ENCODE assay signal across 11 cellular contexts in genomic region chr4:168803727-168804126, GRCh38.
DNase-seq lines count a peak whose midpoint lies in the region; ATAC-seq and TF ChIP-seq lines count a peak whose summit lies in the region.
"Had no signal": no experiment of that assay in that cellular context is flagged by ENCODE, and none has a peak within 500 bp of the region (broad histone marks: within the 10 kb centered on the region; RNA-seq: fewer than 3 reads in every experiment).

No MANE protein-coding gene starts in this region.

- H3K27ac ChIP-seq in mesendoderm (ENCODE audit: low read depth, low read length), result peak overlapping the region; percentile 9
- H3K27ac ChIP-seq: gastrocnemius medialis had no signal

- CTCF ChIA-PET in activated CD8-positive, alpha-beta memory T cell treated with anti-CD3 and anti-CD28 coated beads, Interleukin-2, amount 10 ng/mL, durations not matched to agents 7 days and 5 days (lab: Charles Lee), result no interaction called here

- H3K4ac ChIP-seq in mesendoderm (ENCODE audit: low read depth, low read length), result no peak overlapping the region

- no peak for TF ChIP-seq CTCF in epithelial cell of esophagus (IDR thresholded peaks at IDR 0.05; ENCODE audit: insufficient read depth, low read depth, low read length, missing control alignments)

- H3K23ac ChIP-seq in mesendoderm (ENCODE audit: low read length), result no peak overlapping the region

- no peaks in the 10 kb centered on the region for H3K36me3 Mint-ChIP-seq in activated CD8-positive, alpha-beta memory T cell treated with anti-CD3 and anti-CD28 coated beads, Interleukin-2, amount 10 ng/mL, durations not matched to agents 7 days and 5 days

- H3K79me1 ChIP-seq in mesendoderm (ENCODE audit: low read length), result no peaks in the 10 kb centered on the region

- H3K4me1 ChIP-seq in mesendoderm (ENCODE audit: control insufficient read depth, low read depth, low read length), result no peaks in the 10 kb centered on the region
- H3K4me1 ChIP-seq: gastrocnemius medialis had no signal

- H3K4me3 Mint-ChIP-seq in activated CD8-positive, alpha-beta memory T cell treated with anti-CD3 and anti-CD28 coated beads, Interleukin-2, amount 10 ng/mL, durations not matched to agents 7 days and 5 days, result no peak overlapping the region

- no peak overlapping the region for H3K9ac ChIP-seq in mesendoderm (ENCODE audit: low read length)

- H4K5ac ChIP-seq in mesendoderm (ENCODE audit: low read length), result no peak overlapping the region

- intact Hi-C loops in Right ventricle myocardium inferior (cut with DNase I) (no loop called here), cardiac septum (cut with DNase I) (no loop called here)

- no peak for DNase-seq in Right ventricle myocardium inferior (ENCODE audit: missing footprints)
- DNase-seq in cardiac septum (ENCODE audit: low spot score), result no peak
- peak; percentile 98 for DNase-seq in epithelial cell of esophagus (ENCODE audit: low read depth)
- peak; percentile 95 for DNase-seq in mesendoderm
- DNase-seq in activated CD8-positive, alpha-beta memory T cell treated with anti-CD3 and anti-CD28 coated beads, Interleukin-2, amount 10 ng/mL, durations not matched to agents 7 days and 5 days, result no peak
- DNase-seq in 8988T, result no peak
- DNase-seq: gastrocnemius medialis; NCI-H748 treated with DMSO at 0.1 percent for 48 hours; stimulated activated naive CD8-positive, alpha-beta T cell treated with anti-CD3 and anti-CD28 coated beads, Interleukin-15, Interleukin-2, amounts not matched to agents 100 U/mL and 50 U/mL, for 24 hours had no signal

- no peak overlapping the region for H3K4me2 ChIP-seq in mesendoderm (ENCODE audit: low read length)

- H2BK15ac ChIP-seq in mesendoderm (replicated peaks; ENCODE audit: low read depth), result no peak overlapping the region

- no peak overlapping the region for H2BK5ac ChIP-seq in mesendoderm (ENCODE audit: low read length)

- no peaks in the 10 kb centered on the region for H3K79me2 ChIP-seq in mesendoderm (ENCODE audit: control insufficient read depth, insufficient read depth, low read length)

- no CpG with 5 or more reads among the region's 4 CpGs for WGBS in mesendoderm (ENCODE audit: extremely low coverage, insufficient coverage, low lambda C conversion rate)

- H3K18ac ChIP-seq in mesendoderm (ENCODE audit: low read length), result no peak overlapping the region

- no peaks in the 10 kb centered on the region for H3K27me3 ChIP-seq in mesendoderm (ENCODE audit: insufficient read depth, low read length, poor library complexity)
- H3K27me3 ChIP-seq: gastrocnemius medialis had no signal

- no peaks in the 10 kb centered on the region for H3K36me3 ChIP-seq in mesendoderm (ENCODE audit: control insufficient read depth, insufficient read depth, low read length)
- H3K36me3 ChIP-seq: gastrocnemius medialis had no signal

- H3K27ac Mint-ChIP-seq in activated CD8-positive, alpha-beta memory T cell treated with anti-CD3 and anti-CD28 coated beads, Interleukin-2, amount 10 ng/mL, durations not matched to agents 7 days and 5 days, result no peak overlapping the region

- no peaks in the 10 kb centered on the region for H3K9me3 Mint-ChIP-seq in activated CD8-positive, alpha-beta memory T cell treated with anti-CD3 and anti-CD28 coated beads, Interleukin-2, amount 10 ng/mL, durations not matched to agents 7 days and 5 days (ENCODE audit: low read depth)

- no peak overlapping the region for H4K8ac ChIP-seq in mesendoderm (ENCODE audit: low read depth, low read length)

- H2AK5ac ChIP-seq in mesendoderm (ENCODE audit: low read length), result no peak overlapping the region

- H3K27me3 Mint-ChIP-seq in activated CD8-positive, alpha-beta memory T cell treated with anti-CD3 and anti-CD28 coated beads, Interleukin-2, amount 10 ng/mL, durations not matched to agents 7 days and 5 days, result peaks cover 7% of the 10 kb centered on the region

- no peak overlapping the region for H2BK120ac ChIP-seq in mesendoderm (ENCODE audit: low read depth, low read length)

- peak overlapping the region; percentile 9 for H3K56ac ChIP-seq in mesendoderm (ENCODE audit: low read length)

- no peaks in the 10 kb centered on the region for H3K4me1 Mint-ChIP-seq in activated CD8-positive, alpha-beta memory T cell treated with anti-CD3 and anti-CD28 coated beads, Interleukin-2, amount 10 ng/mL, durations not matched to agents 7 days and 5 days

- H3K4me3 ChIP-seq in epithelial cell of esophagus (ENCODE audit: low read length), result no peak overlapping the region
- no peak overlapping the region for H3K4me3 ChIP-seq in mesendoderm (ENCODE audit: low read length)
- H3K4me3 ChIP-seq: gastrocnemius medialis had no signal

- ATAC-seq in Right ventricle myocardium inferior, result peak; percentile 67
- no peak for ATAC-seq in GM19397 (IDR thresholded peaks at IDR 0.05; ENCODE audit: unreplicated experiment)
- ATAC-seq in activated CD8-positive, alpha-beta memory T cell treated with anti-CD3 and anti-CD28 coated beads, Interleukin-2, amount 10 ng/mL, durations not matched to agents 7 days and 5 days, result no peak
- ATAC-seq in HG03045 (IDR thresholded peaks at IDR 0.05; ENCODE audit: unreplicated experiment), result no peak
- ATAC-seq: gastrocnemius medialis; stimulated activated naive CD8-positive, alpha-beta T cell treated with anti-CD3 and anti-CD28 coated beads, Interleukin-15, Interleukin-2, amounts not matched to agents 100 U/mL and 50 U/mL, for 24 hours had no signal

Comparison
In these comparisons a context has a peak if more than half of its experiments do, and no peak if none do; other contexts are left out.
1. DNase-seq: peak in epithelial cell of esophagus (single experiment) and mesendoderm (single experiment); none in Right ventricle myocardium inferior (single experiment), cardiac septum (single experiment), activated CD8-positive, alpha-beta memory T cell treated with anti-CD3 and anti-CD28 coated beads, Interleukin-2, amount 10 ng/mL, durations not matched to agents 7 days and 5 days (single experiment) and 8988T (single experiment).